8 cellular contexts compared by ENCODE assay signal in genomic region chr14:55245657-55246268, GRCh38. TPM values are rescaled to one million over a fixed set of nuclear protein-coding genes. Genes with fewer than 3 reads are reported as not detected.
A peak's percentile ranks its signal among the peaks of the same experiment; 100 is the strongest.
DNase-seq lines count a peak whose midpoint lies in the region; ATAC-seq and TF ChIP-seq lines count a peak whose summit lies in the region.

No MANE protein-coding gene starts in this region.

- H3K4me2 ChIP-seq in H9 (ENCODE audit: insufficient read depth, insufficient read length, low read length): no peak overlapping the region

- no peak overlapping the region for H4K5ac ChIP-seq in H9 (ENCODE audit: insufficient read length, low read depth, low read length)

- TF ChIP-seq CTCF in H9 (conservative IDR thresholded peaks at IDR 0.05) (peak; percentile 71), WERI-Rb-1 (IDR thresholded peaks at IDR 0.05; ENCODE audit: low read depth, low read length) (peak; percentile 60), suprapubic skin (IDR thresholded peaks at IDR 0.05) (peak in 1 of 2 donors; percentile 34)

- no peaks in the 10 kb centered on the region for H3K23me2 ChIP-seq in H9 (ENCODE audit: insufficient read length, low read depth, low read length, poor library complexity, severe bottlenecking)

- H3K36me3 Mint-ChIP-seq in H9 (ENCODE audit: insufficient read depth in 1 of 3, low read depth in 3 of 3) (no peaks in the 10 kb centered on the region; a peak in 1 of 7 replicates), immature natural killer cell (no peaks in the 10 kb centered on the region)

- H3T11ph ChIP-seq in H9 (ENCODE audit: low read length): no peak overlapping the region

- H3K27ac ChIP-seq in H9 (ENCODE audit: insufficient read length, low read depth, low read length): no peak overlapping the region
- H3K27ac ChIP-seq in WERI-Rb-1: no peak overlapping the region
- no peak overlapping the region for H3K27ac ChIP-seq in suprapubic skin

- H2BK15ac ChIP-seq in H9 (ENCODE audit: low read depth, low read length): no peak overlapping the region

- no peaks in the 10 kb centered on the region for H4K20me1 ChIP-seq in H9 (ENCODE audit: control insufficient read depth, insufficient read depth, insufficient read length)

- no peak overlapping the region for H2BK12ac ChIP-seq in H9 (ENCODE audit: insufficient read length, low read depth, low read length)

- H3K79me2 ChIP-seq in H9 (ENCODE audit: insufficient read depth, low read length): no peaks in the 10 kb centered on the region

- H3K4me1 ChIP-seq in H9 (ENCODE audit: insufficient read depth, low read length): no peaks in the 10 kb centered on the region
- H3K4me1 ChIP-seq in suprapubic skin: peaks cover 6% of the 10 kb centered on the region

- DNase-seq in DMS53 treated with DMSO at 0.1 percent for 48 hours (lab: John Stamatoyannopoulos, UW; ENCODE audit: unreplicated experiment) (peak; percentile 21), H9 (no peak), WERI-Rb-1 (no peak), immature natural killer cell (peak; percentile 4 to 33 (median 28)), OCI-M2 (lab: John Stamatoyannopoulos, UW; ENCODE audit: unreplicated experiment) (no peak), suprapubic skin (ENCODE audit: low spot score in 2 of 2) (no peak), occipital lobe (lab: John Stamatoyannopoulos, UW) (no peak)

- no peak for ATAC-seq in GM18505 (IDR thresholded peaks at IDR 0.05; ENCODE audit: unreplicated experiment)

- H4K8ac ChIP-seq in H9 (replicated peaks; ENCODE audit: insufficient read length, low read depth, low read length): no peak overlapping the region

- H2BK120ac ChIP-seq in H9 (ENCODE audit: low read depth, low read length, poor library complexity, severe bottlenecking): no peak overlapping the region

- H2BK20ac ChIP-seq in H9 (ENCODE audit: low read depth, low read length, poor library complexity, severe bottlenecking): no peak overlapping the region

- no peaks in the 10 kb centered on the region for H3K9me3 ChIP-seq in H9 (ENCODE audit: control insufficient read depth, low read depth, low read length)
- H3K9me3 ChIP-seq in WERI-Rb-1 (ENCODE audit: severe bottlenecking): no peaks in the 10 kb centered on the region
- no peaks in the 10 kb centered on the region for H3K9me3 ChIP-seq in suprapubic skin

- no CpG with 5 or more reads among the region's 4 CpGs for WGBS in H9 (ENCODE audit: extremely low coverage, insufficient read length, low lambda C conversion rate)
- WGBS in suprapubic skin: 80% methylated on average over 4 of the region's 4 CpGs

- no peak overlapping the region for H3K9ac ChIP-seq in H9 (ENCODE audit: extremely low read depth, insufficient read length, low read length)

- H2BK5ac ChIP-seq in H9 (ENCODE audit: insufficient read length, low read length): no peak overlapping the region

- no peak overlapping the region for H3K18ac ChIP-seq in H9 (ENCODE audit: insufficient read length, low read depth, low read length)

- H3K4me3 Mint-ChIP-seq in H9: no peak overlapping the region
- H3K4me3 Mint-ChIP-seq in immature natural killer cell: no peak overlapping the region

- no peak overlapping the region for H2AK5ac ChIP-seq in H9 (ENCODE audit: insufficient read length, low read length)

- H3K27ac Mint-ChIP-seq in H9 (no peak overlapping the region), immature natural killer cell (no peak overlapping the region)

- no peak overlapping the region for H3K23ac ChIP-seq in H9 (ENCODE audit: insufficient read length, low read depth, low read length)

- H3K36me3 ChIP-seq in WERI-Rb-1 (no peaks in the 10 kb centered on the region), suprapubic skin (no peaks in the 10 kb centered on the region)

- H3K14ac ChIP-seq in H9 (ENCODE audit: insufficient read depth, low read length): no peak overlapping the region

- peaks cover 32% of the 10 kb centered on the region for H3K27me3 Mint-ChIP-seq in H9 (ENCODE audit: low read depth)
- peaks cover 4 to 13% (median 7%) of the 10 kb centered on the region in 3 donors for H3K27me3 Mint-ChIP-seq in immature natural killer cell (ENCODE audit: low read depth in 3 of 3)

- H2AFZ ChIP-seq in H9 (ENCODE audit: low read length): no peak overlapping the region

- H3K56ac ChIP-seq in H9 (ENCODE audit: insufficient read length, low read depth, low read length): no peak overlapping the region

- no peak for TF ChIP-seq EP300 in suprapubic skin (IDR thresholded peaks at IDR 0.05)

- H3K9me3 Mint-ChIP-seq in H9: no peaks in the 10 kb centered on the region
- H3K9me3 Mint-ChIP-seq in immature natural killer cell: no peaks in the 10 kb centered on the region

- TF ChIP-seq POLR2A in GM18505 (IDR thresholded peaks at IDR 0.05; ENCODE audit: borderline replicate concordance, extremely low read depth, insufficient read depth, insufficient read length) (no peak), suprapubic skin (IDR thresholded peaks at IDR 0.05) (no peak)

- H3K4ac ChIP-seq in H9 (ENCODE audit: low read depth, low read length): no peak overlapping the region

- H3K27me3 ChIP-seq in H9 (ENCODE audit: insufficient read depth, low read length): no peaks in the 10 kb centered on the region
- no peaks in the 10 kb centered on the region for H3K27me3 ChIP-seq in WERI-Rb-1 (ENCODE audit: insufficient read depth, low read depth, severe bottlenecking)
- H3K27me3 ChIP-seq in suprapubic skin: no peaks in the 10 kb centered on the region

- H3K79me1 ChIP-seq in H9 (ENCODE audit: insufficient read depth, low read depth, low read length, poor library complexity, severe bottlenecking): no peaks in the 10 kb centered on the region

- no peak overlapping the region for H4K91ac ChIP-seq in H9 (ENCODE audit: insufficient read length, low read depth, low read length)

- no peak overlapping the region for H3K4me3 ChIP-seq in WERI-Rb-1 (ENCODE audit: low read depth, low read length)
- no peak overlapping the region for H3K4me3 ChIP-seq in suprapubic skin

- H3K4me1 Mint-ChIP-seq in H9 (peaks cover 2 to 11% of the 10 kb centered on the region in 2 experiments; a peak in 3 of 4 replicates), immature natural killer cell (no peaks in the 10 kb centered on the region)

RNA-seq across cellular contexts. Expression of gene FBXO34, which starts 25.5 kb away (rescaled TPM):
- 11.7 and 12.0 TPM in 2 replicates for total RNA-seq in H9 (2021)
- 10 to 100 TPM; 25.0 to 38.2 (median 38.1) TPM for polyA plus RNA-seq in immature natural killer cell
- total RNA-seq in suprapubic skin: 10 to 100 TPM; 28.8 to 44.4 (median 33.8) TPM
- total RNA-seq in occipital lobe: 37.9 TPM

RNA-seq across cellular contexts. Expression of gene DLGAP5, which starts 54.4 kb away (rescaled TPM):
- 115 and 118 TPM in 2 replicates for total RNA-seq in H9 (2021)
- under 1 TPM in 2 of 3 donors, not detected in 1; 0.42 to 0.72 TPM for polyA plus RNA-seq in immature natural killer cell
- total RNA-seq in suprapubic skin: 1 to 10 TPM in 3 of 4 donors, under 1 TPM in 1; 0.72 to 2.6 (median 1.9) TPM
- 4.5 TPM for total RNA-seq in occipital lobe

Comparison
In these comparisons a context has a peak if more than half of its experiments do, and no peak if none do; other contexts are left out.
1. DNase-seq: peak in DMS53 treated with DMSO at 0.1 percent for 48 hours (single experiment) and immature natural killer cell (3 of 3); none in H9 (single experiment), WERI-Rb-1 (single experiment), OCI-M2 (single experiment), suprapubic skin (0 of 2) and occipital lobe (single experiment).
2. RNA of gene DLGAP5, which starts 54.4 kb away (total RNA-seq): 115 to 118 TPM in H9; 4.5 TPM in occipital lobe (single experiment) and 0.72 to 2.6 TPM in suprapubic skin; every median in the first group is over 10 times any median in the second.